9 cellular contexts compared by ENCODE assay signal in the genomic region with DNA sequence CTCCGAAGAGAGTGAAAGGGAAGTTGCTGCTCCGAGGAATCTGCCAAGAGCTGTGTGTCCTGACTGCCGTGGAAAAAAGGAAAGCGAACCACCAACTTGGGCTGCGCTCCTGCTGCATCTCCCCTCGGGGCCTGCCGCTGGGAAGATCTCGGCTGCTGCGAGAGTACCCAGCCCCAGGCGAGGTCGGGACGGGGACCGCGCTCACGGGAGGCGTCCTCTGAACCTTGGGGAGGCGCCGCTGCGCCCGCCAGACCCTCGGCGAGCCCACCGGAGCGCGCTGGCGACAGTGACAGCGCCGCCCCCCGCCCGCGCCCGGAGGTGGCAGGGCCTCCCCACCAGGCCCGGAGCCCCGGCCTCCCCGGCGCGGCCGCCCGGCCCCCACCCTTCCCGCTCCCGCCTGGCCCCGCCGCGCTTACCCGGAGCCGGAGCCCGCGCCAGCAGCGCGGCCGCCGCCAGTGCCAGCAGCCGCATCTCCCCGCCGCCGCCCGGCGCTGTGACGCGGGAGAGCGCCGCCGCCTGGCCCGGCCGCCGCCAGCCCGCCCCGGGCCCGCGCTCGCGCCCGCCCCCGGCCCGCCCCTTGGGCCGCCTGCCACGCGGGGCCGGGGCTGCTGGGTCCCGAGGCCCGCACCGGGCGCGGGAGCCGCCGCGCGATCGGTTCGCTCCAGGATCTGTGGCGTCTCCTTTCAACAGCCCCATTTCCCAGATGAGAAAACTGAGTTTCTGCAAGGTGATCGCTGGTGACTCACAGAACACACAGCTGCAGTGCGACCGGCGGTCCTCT. TPM values are rescaled to one million over a fixed set of nuclear protein-coding genes. Genes with fewer than 3 reads are reported as not detected.
DNase-seq lines count a peak whose midpoint lies in the region; ATAC-seq and TF ChIP-seq lines count a peak whose summit lies in the region.
"Had no signal": no experiment of that assay in that cellular context is flagged by ENCODE, and none has a peak within 500 bp of the region (broad histone marks: within the 10 kb centered on the region; RNA-seq: fewer than 3 reads in every experiment).

A gene with protein sequence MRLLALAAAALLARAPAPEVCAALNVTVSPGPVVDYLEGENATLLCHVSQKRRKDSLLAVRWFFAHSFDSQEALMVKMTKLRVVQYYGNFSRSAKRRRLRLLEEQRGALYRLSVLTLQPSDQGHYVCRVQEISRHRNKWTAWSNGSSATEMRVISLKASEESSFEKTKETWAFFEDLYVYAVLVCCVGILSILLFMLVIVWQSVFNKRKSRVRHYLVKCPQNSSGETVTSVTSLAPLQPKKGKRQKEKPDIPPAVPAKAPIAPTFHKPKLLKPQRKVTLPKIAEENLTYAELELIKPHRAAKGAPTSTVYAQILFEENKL (minus strand): TSS at position 508 of the 781 bp plus-strand sequence. CDS start 37 bp downstream, at position 471.

- H3K36me3 ChIP-seq in ectodermal cell (ENCODE audit: control insufficient read depth, insufficient read depth, low read length) (no peaks in the 10 kb centered on the region), lower lobe of right lung (no peaks in the 10 kb centered on the region), testis (ENCODE audit: low read depth, missing control alignments) (no peaks in the 10 kb centered on the region)

- intact Hi-C loops in lower lobe of right lung (cut with DNase I) = no loop called here
- intact Hi-C loops in testis (cut with DNase I; ENCODE audit: low total_unique reads) = no loop called here

- peaks cover 5% of the 10 kb centered on the region for H3K4me1 ChIP-seq in ectodermal cell (ENCODE audit: control insufficient read depth, insufficient read depth, low read length)
- peaks cover 23% of the 10 kb centered on the region for H3K4me1 ChIP-seq in lower lobe of right lung
- H3K4me1 ChIP-seq in testis = peaks cover 29% of the 10 kb centered on the region

- TF ChIP-seq POLR2A in testis (IDR thresholded peaks at IDR 0.05) = no peak

- peak; percentile 22 for DNase-seq in DMS114 treated with DMSO at 0.1 percent for 48 hours (lab: John Stamatoyannopoulos, UW; ENCODE audit: unreplicated experiment)
- DNase-seq in NCI-H1092 (lab: John Stamatoyannopoulos, UW) = peak; percentile 20
- DNase-seq in lower lobe of right lung = no peak
- no peak for DNase-seq in testis
- DNase-seq in inferior parietal cortex (ENCODE audit: extremely low spot score) = no peak
- DNase-seq in NCI-H128 (lab: John Stamatoyannopoulos, UW; ENCODE audit: unreplicated experiment) = no peak

- H3K9me3 ChIP-seq in ectodermal cell (ENCODE audit: control insufficient read depth, low read length) = no peaks in the 10 kb centered on the region
- no peaks in the 10 kb centered on the region for H3K9me3 ChIP-seq in lower lobe of right lung
- H3K9me3 ChIP-seq in testis = no peaks in the 10 kb centered on the region

- H3K4me3 ChIP-seq in ectodermal cell (ENCODE audit: insufficient read depth, low read depth, low read length) (peak within 1 kb of the TSS; percentile 46), lower lobe of right lung (peak within 1 kb of the TSS; percentile 65), testis (peak within 1 kb of the TSS; percentile 66 to 71)

- ATAC-seq in lower lobe of right lung = peak; percentile 48 to 49
- ATAC-seq in GM18870 (IDR thresholded peaks at IDR 0.05; ENCODE audit: unreplicated experiment) = no peak

- peaks cover 19% of the 10 kb centered on the region for H3K27me3 ChIP-seq in ectodermal cell (ENCODE audit: control insufficient read depth, insufficient read depth, low read length, poor library complexity, severe bottlenecking)
- H3K27me3 ChIP-seq in lower lobe of right lung (ENCODE audit: low read depth) = peaks cover 8% of the 10 kb centered on the region
- no peaks in the 10 kb centered on the region for H3K27me3 ChIP-seq in testis

- WGBS in ectodermal cell, 2 experiments = 2 to 3% methylated on average over 95 of the region's 95 CpGs
- 2 to 4% methylated on average over 4 to 39 of the region's 95 CpGs for WGBS in testis, 2 donors

- no peak for TF ChIP-seq CTCF in lower lobe of right lung (IDR thresholded peaks at IDR 0.05)
- TF ChIP-seq CTCF in testis (IDR thresholded peaks at IDR 0.05) = no peak

- H3K27ac ChIP-seq in ectodermal cell (ENCODE audit: insufficient read depth, low read depth, low read length, poor library complexity, severe bottlenecking) = no peak within 1 kb of the TSS
- H3K27ac ChIP-seq in lower lobe of right lung = peak within 1 kb of the TSS; percentile 74
- peak within 1 kb of the TSS in 1 of 2 donors; percentile 88 for H3K27ac ChIP-seq in testis
- H3K27ac ChIP-seq: KMS-11 had no signal

RNA-seq across cellular contexts. Expression of the gene that starts here (rescaled TPM):
- 1.3 TPM for polyA plus RNA-seq in ectodermal cell (2013, experiment 1 of 4)
- 1.7 TPM for polyA plus RNA-seq in ectodermal cell (2013, experiment 2 of 4)
- 1.7 TPM for polyA plus RNA-seq in ectodermal cell (2013, experiment 3 of 4)
- 1.9 TPM for polyA plus RNA-seq in ectodermal cell (2013, experiment 4 of 4)
- 18.7 TPM for total RNA-seq in lower lobe of right lung
- total RNA-seq in testis = 10 to 100 TPM; 26.0 to 35.8 TPM
- polyA plus RNA-seq in testis (ENCODE audit: insufficient read depth, low read depth, low replicate concordance) = 25.6 TPM

Comparison
In these comparisons a context has a peak if more than half of its experiments do, and no peak if none do; other contexts are left out.
1. DNase-seq: peak in DMS114 treated with DMSO at 0.1 percent for 48 hours (single experiment) and NCI-H1092 (single experiment); none in lower lobe of right lung (single experiment), testis (single experiment), inferior parietal cortex (single experiment) and NCI-H128 (single experiment).
2. Peak in every context shown above with its lines, with median percentiles within 50 percentile points of each other: H3K4me3 ChIP-seq.